ENCODE assay signal across 8 cellular contexts in genomic region chrX:119468186-119468929, GRCh38. TPM values are rescaled to one million over a fixed set of nuclear protein-coding genes. Genes with fewer than 3 reads are reported as not detected.
DNase-seq lines count a peak whose midpoint lies in the region; ATAC-seq and TF ChIP-seq lines count a peak whose summit lies in the region.

Gene SLC25A5 (plus strand): TSS chrX:119468444. CDS start chrX:119468516, 72 bp downstream.

- peaks cover 13% of the 10 kb centered on the region for H3K36me3 ChIP-seq in GM23338 (ENCODE audit: insufficient read depth)
- no peaks in the 10 kb centered on the region for H3K36me3 ChIP-seq in neural progenitor cell

- H3K27me3 Mint-ChIP-seq in GM23338 (ENCODE audit: insufficient read depth, low read depth, poor library complexity) = peaks cover 13% of the 10 kb centered on the region
- peaks cover 7% of the 10 kb centered on the region for H3K27me3 Mint-ChIP-seq in neural progenitor cell (ENCODE audit: insufficient read depth, low read depth)

- no peaks in the 10 kb centered on the region for H4K20me1 ChIP-seq in GM23338 (replicated peaks; ENCODE audit: insufficient read depth)
- peaks cover 8% of the 10 kb centered on the region for H4K20me1 ChIP-seq in neural progenitor cell (ENCODE audit: low read depth)

- peaks cover 7% of the 10 kb centered on the region; the same call in 2 of the 3 replicates for H3K4me1 Mint-ChIP-seq in GM23338
- H3K4me1 Mint-ChIP-seq in neural progenitor cell = peaks cover 4% of the 10 kb centered on the region

- peaks cover 32% of the 10 kb centered on the region for H3K36me3 Mint-ChIP-seq in GM23338 (ENCODE audit: low read depth)
- peaks cover 9% of the 10 kb centered on the region for H3K36me3 Mint-ChIP-seq in neural progenitor cell

- peak; percentile 84 for DNase-seq in EH (ENCODE audit: low read depth)
- peak; percentile 84 for DNase-seq in GM23338 (ENCODE audit: low spot score)
- peak; percentile 72 for DNase-seq in LHCN-M2 (ENCODE audit: low read depth)
- peak; percentile 43 to 74 for DNase-seq in SHP77 (lab: John Stamatoyannopoulos, UW)
- DNase-seq in activated gamma-delta T cell (lab: John Stamatoyannopoulos, UW) = peak; percentile 71
- peak; percentile 74 for DNase-seq in fibroblast of villous mesenchyme (ENCODE audit: low read depth)
- DNase-seq in neural progenitor cell (ENCODE audit: low spot score) = peak; percentile 90
- peak; percentile 57 for DNase-seq in stromal cell of bone marrow (ENCODE audit: low read depth)

- H3K27ac Mint-ChIP-seq in GM23338 (peak within 1 kb of the TSS; percentile 95), neural progenitor cell (no peak within 1 kb of the TSS)

- no peaks in the 10 kb centered on the region for H3K9me3 ChIP-seq in neural progenitor cell (ENCODE audit: low read depth)

- H3K4me3 ChIP-seq in GM23338 (peak within 1 kb of the TSS; percentile 80), fibroblast of villous mesenchyme (ENCODE audit: low read depth, low read length) (peak within 1 kb of the TSS; percentile 81), neural progenitor cell (peak within 1 kb of the TSS; percentile 61)

- H3K4me2 ChIP-seq in GM23338 = peak within 1 kb of the TSS; percentile 83
- H3K4me2 ChIP-seq in neural progenitor cell = peak within 1 kb of the TSS; percentile 74

- no peaks in the 10 kb centered on the region for H3K9me2 ChIP-seq in GM23338 (ENCODE audit: insufficient read depth)

- no peaks in the 10 kb centered on the region for H3K27me3 ChIP-seq in GM23338 (ENCODE audit: insufficient read depth)
- H3K27me3 ChIP-seq in neural progenitor cell = no peaks in the 10 kb centered on the region

- no peaks in the 10 kb centered on the region for H3K4me1 ChIP-seq in GM23338 (ENCODE audit: insufficient read depth)
- H3K4me1 ChIP-seq in neural progenitor cell = no peaks in the 10 kb centered on the region

- no peak for TF ChIP-seq CTCF in GM23338 (conservative IDR thresholded peaks at IDR 0.05; ENCODE audit: low read depth in 2 of 2)
- no peak for TF ChIP-seq CTCF in fibroblast of villous mesenchyme (IDR thresholded peaks at IDR 0.05; ENCODE audit: insufficient read depth, low read depth, low read length)
- no peak for TF ChIP-seq CTCF in neural progenitor cell (IDR thresholded peaks at IDR 0.05)

- ATAC-seq in GM23338 = peak; percentile 94

- 0 out of 2 replicates have a peak, but pooled peaks cover 4% of the 10 kb centered on the region for H3K79me2 ChIP-seq in GM23338 (replicated peaks; ENCODE audit: insufficient read depth)
- H3K79me2 ChIP-seq in neural progenitor cell (ENCODE audit: low read depth) = peaks cover 5% of the 10 kb centered on the region

- H3K9ac ChIP-seq in neural progenitor cell = no peak within 1 kb of the TSS

- H3F3A ChIP-seq in GM23338 (replicated peaks; ENCODE audit: low read depth) = 0 out of 2 replicates have a peak, but pooled peaks cover 3% of the 10 kb centered on the region
- H3F3A ChIP-seq in neural progenitor cell (ENCODE audit: low read depth) = no peaks in the 10 kb centered on the region

- H2AFZ ChIP-seq in GM23338 (no peak within 1 kb of the TSS), neural progenitor cell (replicated peaks) (peak within 1 kb of the TSS; percentile 39)

- peak within 1 kb of the TSS; percentile 87 for H3K4me3 Mint-ChIP-seq in GM23338
- peak within 1 kb of the TSS; percentile 86 for H3K4me3 Mint-ChIP-seq in neural progenitor cell

- peak within 1 kb of the TSS; percentile 92 for H3K27ac ChIP-seq in GM23338 (ENCODE audit: low read depth)
- H3K27ac ChIP-seq in neural progenitor cell = no peak within 1 kb of the TSS

- no peaks in the 10 kb centered on the region for H3K9me3 Mint-ChIP-seq in GM23338
- H3K9me3 Mint-ChIP-seq in neural progenitor cell = peaks cover 7% of the 10 kb centered on the region

TF ChIP-seq in GM23338, 12 proteins besides CTCF, POLR2A, EP300 and RAD21:
- no peak for TF ChIP-seq CREB1 (CRISPR knock-in tag; IDR thresholded peaks at IDR 0.05; ENCODE audit: low read depth)
- peak; percentile 86 for TF ChIP-seq POLR2AphosphoS5 (IDR thresholded peaks at IDR 0.05; ENCODE audit: low read depth)
TF ChIP-seq in GM23338: peak in this region for 1.

RNA-seq across cellular contexts. Expression of gene SLC25A5, which starts in this region (rescaled TPM):
- 379 and 451 TPM in 2 replicates for total RNA-seq in GM23338 (2014; rRNA removed; shearing (Covaris generic))
- polyA plus RNA-seq in GM23338 (2016; fragmentation: Nextera tagmentation; extraction: Ambion mirVana) = 325 and 348 TPM in 2 replicates
- total RNA-seq in LHCN-M2 (2014; rRNA removed) (232 and 250 TPM in 2 replicates), fibroblast of villous mesenchyme (125 and 130 TPM in 2 replicates), neural progenitor cell (ENCODE audit: low replicate concordance) (205 and 289 TPM in 2 replicates)
- polyA plus RNA-seq in LHCN-M2 (2012) = 320 TPM
